27 cellular contexts compared by ENCODE assay signal in the genomic region with DNA sequence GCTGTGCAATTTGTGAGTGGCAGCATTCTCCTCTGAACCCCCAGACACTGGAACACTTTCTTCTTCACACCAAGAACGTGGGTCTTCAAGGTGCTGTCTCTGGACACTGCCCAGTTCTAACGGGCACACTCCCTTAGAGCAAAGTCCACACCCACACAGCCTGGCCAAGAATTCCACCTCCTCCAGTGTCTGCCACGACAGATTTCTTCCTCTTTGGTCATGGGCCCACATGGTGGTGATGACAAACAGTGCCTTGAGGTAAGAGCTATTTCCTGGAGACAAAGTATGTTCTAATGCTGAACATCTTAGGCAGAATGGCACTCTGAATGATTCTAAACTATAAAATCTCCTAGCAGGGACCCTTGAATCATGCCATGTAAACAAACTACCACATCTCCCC. TPM values are rescaled to one million over a fixed set of nuclear protein-coding genes. Genes with fewer than 3 reads are reported as not detected.
A peak's percentile ranks its signal among the peaks of the same experiment; 100 is the strongest.
DNase-seq lines count a peak whose midpoint lies in the region; ATAC-seq and TF ChIP-seq lines count a peak whose summit lies in the region.
"Had no signal": no experiment of that assay in that cellular context is flagged by ENCODE, and none has a peak within 500 bp of the region (broad histone marks: within the 10 kb centered on the region; RNA-seq: fewer than 3 reads in every experiment).

No MANE protein-coding gene starts in this region.

- no peak for DNase-seq in DND-41
- DNase-seq in M059J (ENCODE audit: low read depth), result peak; percentile 75
- peak; percentile 26 for DNase-seq in adipocyte (ENCODE audit: low read depth)
- DNase-seq in mucosa of gallbladder (ENCODE audit: low spot score), result peak; percentile 77
- DNase-seq in iPS-NIHi7 (ENCODE audit: extremely low spot score), result no peak
- DNase-seq in endodermal cell, result no peak
- no peak for DNase-seq in NCI-H2107 treated with DMSO at 0.1 percent for 48 hours (lab: John Stamatoyannopoulos, UW; ENCODE audit: unreplicated experiment)
- DNase-seq in DMS153 treated with DMSO at 0.1 percent for 48 hours (lab: John Stamatoyannopoulos, UW; ENCODE audit: unreplicated experiment), result no peak
- DNase-seq: activated CD4-positive, alpha-beta T cell treated with anti-CD3 and anti-CD28 coated beads, Interleukin-2, amount 50 U/mL, for 1 hour; activated naive CD8-positive, alpha-beta T cell treated with anti-CD3 and anti-CD28 coated beads, Interleukin-2, amount 50 U/mL, for 24 hours; activated T-cell treated with anti-CD3 and anti-CD28 coated beads, Interleukin-2, amount 50 U/mL, for 4 hours; mucosa of descending colon; NCI-H1417 treated with DMSO at 0.1 percent for 48 hours; NCI-H2107; NCI-H446; SHP77; spleen; transverse colon had no signal

- TF ChIP-seq CTCF in DND-41 (IDR thresholded peaks at IDR 0.05; ENCODE audit: borderline replicate concordance, extremely low read depth, low read length, poor library complexity, severe bottlenecking) (no peak), endodermal cell (conservative IDR thresholded peaks at IDR 0.05) (no peak)

- no peak overlapping the region for H3K27ac Mint-ChIP-seq in endodermal cell
- H3K27ac Mint-ChIP-seq: activated naive CD8-positive, alpha-beta T cell treated with anti-CD3 and anti-CD28 coated beads, Interleukin-2, amount 50 U/mL, for 24 hours; GM23338; IgD-negative memory B cell; nephron; T-helper 2 cell treated with Interferon-gamma antibody and Interleukin-4, amounts not matched to agents 5 μg/mL and 100 μg/mL, for 36 hours had no signal

- H4K20me1 ChIP-seq in DND-41 (ENCODE audit: insufficient read depth, low read length), result no peaks in the 10 kb centered on the region
- H4K20me1 ChIP-seq: BLaER1 had no signal

- H3K4me1 ChIP-seq in DND-41 (ENCODE audit: insufficient read depth, low read length) (no peaks in the 10 kb centered on the region), adipocyte (ENCODE audit: control insufficient read depth, insufficient read depth, low read length) (peaks cover 9% of the 10 kb centered on the region), endodermal cell (ENCODE audit: control insufficient read depth, insufficient read depth, low read length) (no peaks in the 10 kb centered on the region)
- H3K4me1 ChIP-seq: BLaER1, spleen, transverse colon had no signal

- H3K9ac ChIP-seq in DND-41 (ENCODE audit: low read depth, low read length) (no peak overlapping the region), adipocyte (ENCODE audit: low read length) (no peak overlapping the region), endodermal cell (ENCODE audit: extremely low read depth, low read length, poor library complexity, severe bottlenecking) (no peak overlapping the region)
- H3K9ac ChIP-seq: BLaER1 had no signal

- 96% methylated on average over 3 of the region's 3 CpGs; no CpG with 5 or more reads in 1 of the 2 experiments for WGBS in endodermal cell (ENCODE audit: insufficient coverage in 1 of 2, insufficient read length in 1 of 2), 2 experiments

- H3K36me3 Mint-ChIP-seq in endodermal cell (ENCODE audit: low read depth), result no peaks in the 10 kb centered on the region
- H3K36me3 Mint-ChIP-seq: IgD-negative memory B cell had no signal

- H3K27me3 Mint-ChIP-seq in endodermal cell (ENCODE audit: insufficient read depth), result no peaks in the 10 kb centered on the region
- H3K27me3 Mint-ChIP-seq: activated naive CD8-positive, alpha-beta T cell treated with anti-CD3 and anti-CD28 coated beads, Interleukin-2, amount 50 U/mL, for 24 hours; IgD-negative memory B cell had no signal

- H3K4me1 Mint-ChIP-seq in endodermal cell, result no peaks in the 10 kb centered on the region
- H3K4me1 Mint-ChIP-seq: activated naive CD8-positive, alpha-beta T cell treated with anti-CD3 and anti-CD28 coated beads, Interleukin-2, amount 50 U/mL, for 24 hours; IgD-negative memory B cell; nephron had no signal

- ATAC-seq in DND-41 (ENCODE audit: insufficient read depth, low read depth), result no peak
- ATAC-seq: activated naive CD8-positive, alpha-beta T cell treated with anti-CD3 and anti-CD28 coated beads, Interleukin-2, amount 50 U/mL, for 24 hours; activated T-cell treated with anti-CD3 and anti-CD28 coated beads, Interleukin-2, amount 50 U/mL, for 4 hours; GM23338; mucosa of descending colon had no signal

- H3K36me3 ChIP-seq in DND-41 (ENCODE audit: insufficient read depth, low read length) (no peaks in the 10 kb centered on the region), adipocyte (ENCODE audit: control insufficient read depth, insufficient read depth, low read length, severe bottlenecking) (no peaks in the 10 kb centered on the region), endodermal cell (ENCODE audit: control insufficient read depth, insufficient read depth, low read length) (no peaks in the 10 kb centered on the region)
- H3K36me3 ChIP-seq: BLaER1, spleen, transverse colon had no signal

- H3K27ac ChIP-seq in DND-41 (ENCODE audit: low read length), result no peak overlapping the region
- no peak overlapping the region for H3K27ac ChIP-seq in endodermal cell (ENCODE audit: low read depth, low read length)
- H3K27ac ChIP-seq: BLaER1, spleen, transverse colon, VCaP had no signal

- no peak overlapping the region for H3K4me3 Mint-ChIP-seq in endodermal cell
- H3K4me3 Mint-ChIP-seq: activated naive CD8-positive, alpha-beta T cell treated with anti-CD3 and anti-CD28 coated beads, Interleukin-2, amount 50 U/mL, for 24 hours; activated T-cell treated with anti-CD3 and anti-CD28 coated beads, Interleukin-2, amount 50 U/mL, for 4 hours; GM23338; IgD-negative memory B cell; nephron; T-helper 2 cell treated with Interferon-gamma antibody and Interleukin-4, amounts not matched to agents 5 μg/mL and 100 μg/mL, for 36 hours had no signal

- H3K9me3 Mint-ChIP-seq in endodermal cell, result no peaks in the 10 kb centered on the region
- H3K9me3 Mint-ChIP-seq: activated naive CD8-positive, alpha-beta T cell treated with anti-CD3 and anti-CD28 coated beads, Interleukin-2, amount 50 U/mL, for 24 hours; activated T-cell treated with anti-CD3 and anti-CD28 coated beads, Interleukin-2, amount 50 U/mL, for 4 hours; GM23338; IgD-negative memory B cell; nephron; T-helper 2 cell treated with Interferon-gamma antibody and Interleukin-4, amounts not matched to agents 5 μg/mL and 100 μg/mL, for 36 hours had no signal

- H2AFZ ChIP-seq in DND-41 (ENCODE audit: low read depth, low read length), result peak overlapping the region; percentile 40; the same call in 1 of the 2 replicates
- H2AFZ ChIP-seq: GM23338 had no signal

- H3K9me3 ChIP-seq in DND-41 (ENCODE audit: insufficient read depth, low read length, severe bottlenecking) (no peaks in the 10 kb centered on the region), adipocyte (ENCODE audit: control insufficient read depth, low read length) (no peaks in the 10 kb centered on the region), endodermal cell (ENCODE audit: control insufficient read depth, low read length) (no peaks in the 10 kb centered on the region)
- H3K9me3 ChIP-seq: BLaER1, mucosa of descending colon, spleen, transverse colon had no signal

- H3K4me2 ChIP-seq in DND-41 (ENCODE audit: insufficient read depth, low read length), result no peak overlapping the region
- H3K4me2 ChIP-seq: BLaER1, GM23338 had no signal

- no peaks in the 10 kb centered on the region for H3K79me2 ChIP-seq in DND-41 (ENCODE audit: insufficient read depth, low read length)

- H3K4me3 ChIP-seq in DND-41 (ENCODE audit: low read depth in 1 of 2, low read length in 2 of 2) (no peak overlapping the region), adipocyte (ENCODE audit: low read length) (no peak overlapping the region), endodermal cell (ENCODE audit: low read length) (no peak overlapping the region)
- H3K4me3 ChIP-seq: BLaER1, GM23338, lung, mucosa of descending colon, spleen, transverse colon had no signal

- H3K27me3 ChIP-seq in DND-41 (ENCODE audit: insufficient read depth, low read length, poor library complexity), result no peaks in the 10 kb centered on the region
- H3K27me3 ChIP-seq in adipocyte (replicated peaks; ENCODE audit: control insufficient read depth, insufficient read depth, low read length), result peaks cover 21% of the 10 kb centered on the region
- no peaks in the 10 kb centered on the region for H3K27me3 ChIP-seq in endodermal cell (ENCODE audit: control insufficient read depth, insufficient read depth, low read length, poor library complexity, severe bottlenecking)
- H3K27me3 ChIP-seq: BLaER1, spleen, transverse colon had no signal

RNA-seq across cellular contexts. Expression of a gene that starts 25.5 kb away (rescaled TPM):
- total RNA-seq in M059J (2014; rRNA removed; shearing (Covaris generic)), result not detected in 2 replicates
- total RNA-seq in mucosa of gallbladder (not detected), endodermal cell (under 1 TPM in 1 of 2 donors, not detected in 1; 0.40 TPM)
- polyA plus RNA-seq in endodermal cell (2013, experiment 1 of 2), result not detected
- not detected for polyA plus RNA-seq in endodermal cell (2013, experiment 2 of 2)
- total RNA-seq: activated T-cell treated with anti-CD3 and anti-CD28 coated beads, Interleukin-2, amount 50 U/mL, for 4 hours; GM23338; kidney epithelial cell; lung; osteocyte; spleen; transverse colon had no signal
- polyA plus RNA-seq: GM23338, IgD-negative memory B cell, spleen had no signal

RNA-seq across cellular contexts. Expression of a gene that starts 39.8 kb away (rescaled TPM):
- total RNA-seq in M059J (2014; rRNA removed; shearing (Covaris generic)), result 31.5 and 45.2 TPM in 2 replicates
- total RNA-seq in mucosa of gallbladder (11.6 TPM), endodermal cell (1 to 10 TPM; 1.2 to 2.0 TPM)
- polyA plus RNA-seq in endodermal cell (2013, experiment 1 of 2), result 0.68 TPM
- polyA plus RNA-seq in endodermal cell (2013, experiment 2 of 2), result 0.75 TPM
- polyA plus RNA-seq: IgD-negative memory B cell had no signal

Comparison
In these comparisons a context has a peak if more than half of its experiments do, and no peak if none do; other contexts are left out.
1. DNase-seq: peak in M059J (single experiment), adipocyte (single experiment) and mucosa of gallbladder (single experiment); none in DND-41 (single experiment), iPS-NIHi7 (single experiment), endodermal cell (single experiment), NCI-H2107 treated with DMSO at 0.1 percent for 48 hours (single experiment) and DMS153 treated with DMSO at 0.1 percent for 48 hours (single experiment).